22 cellular contexts compared by ENCODE assay signal in the genomic region with DNA sequence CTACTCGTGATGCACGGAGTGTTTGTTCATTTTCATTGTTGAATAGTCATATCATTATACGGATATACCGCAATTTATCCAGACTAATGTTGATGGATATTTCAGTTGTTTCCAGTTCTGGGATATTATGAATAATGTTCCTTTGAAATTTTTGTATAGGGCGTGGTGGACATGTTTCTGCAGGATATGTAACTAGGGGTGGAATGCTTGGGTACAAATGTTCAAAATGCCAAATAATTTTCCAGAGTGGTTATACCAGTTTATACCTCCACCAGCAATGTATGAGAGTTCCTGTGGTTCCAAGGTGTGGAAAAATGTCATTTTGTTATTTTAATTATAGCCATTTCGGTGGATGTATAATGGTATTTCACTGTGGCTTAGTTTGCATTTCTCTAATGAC. TPM values are rescaled to one million over a fixed set of nuclear protein-coding genes. Genes with fewer than 3 reads are reported as not detected.
DNase-seq lines count a peak whose midpoint lies in the region; ATAC-seq lines count a peak whose summit lies in the region.
"Had no signal": no experiment of that assay in that cellular context is flagged by ENCODE, and none has a peak within 500 bp of the region (broad histone marks: within the 10 kb centered on the region; RNA-seq: fewer than 3 reads in every experiment).

No MANE protein-coding gene starts in this region.

- H3K36me3 ChIP-seq in naive thymus-derived CD4-positive, alpha-beta T cell (ENCODE audit: control insufficient read depth in 2 of 3, insufficient read depth in 3 of 3, low read length in 3 of 3): peaks cover 23 to 73% (median 26%) of the 10 kb centered on the region in 3 experiments

- H3K4me3 ChIP-seq in naive thymus-derived CD4-positive, alpha-beta T cell (ENCODE audit: low read length): no peak overlapping the region
- H3K4me3 ChIP-seq in right cardiac atrium (ENCODE audit: low read length): no peak overlapping the region
- H3K4me3 ChIP-seq: SK-N-MC had no signal

- no peaks in the 10 kb centered on the region for H3K27me3 ChIP-seq in naive thymus-derived CD4-positive, alpha-beta T cell (ENCODE audit: control insufficient read depth in 2 of 2, insufficient read depth in 2 of 2, low read length in 2 of 2)
- H3K27me3 ChIP-seq in right cardiac atrium (ENCODE audit: control insufficient read depth, insufficient read depth): no peaks in the 10 kb centered on the region

- POLR2A ChIA-PET in naive thymus-derived CD4-positive, alpha-beta T cell (lab: Charles Lee): no interaction called here

- no peaks in the 10 kb centered on the region for H3K4me1 Mint-ChIP-seq in activated T-cell treated with anti-CD3 and anti-CD28 coated beads, Interleukin-2, amount 50 U/mL, for 72 hours (ENCODE audit: low read depth)
- H3K4me1 Mint-ChIP-seq in naive thymus-derived CD4-positive, alpha-beta T cell: peaks cover 0 to 4% (median 0%) of the 10 kb centered on the region in 7 donors
- H3K4me1 Mint-ChIP-seq: CD8-positive, alpha-beta memory T cell had no signal

- H3K27me3 Mint-ChIP-seq in activated T-cell treated with anti-CD3 and anti-CD28 coated beads, Interleukin-2, amount 50 U/mL, for 72 hours (ENCODE audit: low read depth): no peaks in the 10 kb centered on the region
- no peaks in the 10 kb centered on the region for H3K27me3 Mint-ChIP-seq in naive thymus-derived CD4-positive, alpha-beta T cell
- H3K27me3 Mint-ChIP-seq: CD8-positive, alpha-beta memory T cell had no signal

- H3K4me3 Mint-ChIP-seq in activated T-cell treated with anti-CD3 and anti-CD28 coated beads, Interleukin-2, amount 50 U/mL, for 72 hours: no peak overlapping the region
- H3K4me3 Mint-ChIP-seq in naive thymus-derived CD4-positive, alpha-beta T cell: no peak overlapping the region
- H3K4me3 Mint-ChIP-seq: CD8-positive, alpha-beta memory T cell; HFFc6 had no signal

- CTCF ChIA-PET in naive thymus-derived CD4-positive, alpha-beta T cell (lab: Charles Lee): no interaction called here

- H3K4me1 ChIP-seq in naive thymus-derived CD4-positive, alpha-beta T cell (ENCODE audit: control insufficient read depth in 2 of 2, insufficient read depth in 2 of 2, low read length in 2 of 2): no peaks in the 10 kb centered on the region
- H3K4me1 ChIP-seq in right cardiac atrium (ENCODE audit: control insufficient read depth, insufficient read depth, low read length): no peaks in the 10 kb centered on the region

- intact Hi-C loops in naive thymus-derived CD4-positive, alpha-beta T cell (cut with micrococcal nuclease): no loop called here
- intact Hi-C loops in right cardiac atrium (cut with DNase I): no loop called here

- H3K9me3 ChIP-seq in naive thymus-derived CD4-positive, alpha-beta T cell (ENCODE audit: control insufficient read depth in 2 of 3, low read length in 3 of 3): no peaks in the 10 kb centered on the region
- no peaks in the 10 kb centered on the region for H3K9me3 ChIP-seq in right cardiac atrium (ENCODE audit: control insufficient read depth, low read length)

- no peak for ATAC-seq in activated T-cell treated with anti-CD3 and anti-CD28 coated beads, Interleukin-2, amount 50 U/mL, for 72 hours (replicated peaks in 1 of 2)
- ATAC-seq in naive thymus-derived CD4-positive, alpha-beta T cell: no peak
- ATAC-seq in right cardiac atrium: no peak
- ATAC-seq in GM19455 (IDR thresholded peaks at IDR 0.05; ENCODE audit: unreplicated experiment): no peak
- ATAC-seq: HepG2, Right ventricle myocardium inferior had no signal

- WGBS in right cardiac atrium: 92% methylated on average over 6 of the region's 6 CpGs

- H3K27ac ChIP-seq in epithelial cell of prostate: peak overlapping the region; percentile 68
- H3K27ac ChIP-seq in naive thymus-derived CD4-positive, alpha-beta T cell (ENCODE audit: low read depth, low read length): no peak overlapping the region
- H3K27ac ChIP-seq in right cardiac atrium (ENCODE audit: low read length): no peak overlapping the region

- H3K9me3 Mint-ChIP-seq in activated T-cell treated with anti-CD3 and anti-CD28 coated beads, Interleukin-2, amount 50 U/mL, for 72 hours: no peaks in the 10 kb centered on the region
- H3K9me3 Mint-ChIP-seq in naive thymus-derived CD4-positive, alpha-beta T cell: no peaks in the 10 kb centered on the region
- H3K9me3 Mint-ChIP-seq: CD8-positive, alpha-beta memory T cell; HFFc6 had no signal

- peak overlapping the region; percentile 29 for H3K27ac Mint-ChIP-seq in activated T-cell treated with anti-CD3 and anti-CD28 coated beads, Interleukin-2, amount 50 U/mL, for 72 hours
- peak overlapping the region in 5 of 9 donors; percentile 1 to 24 (median 19) for H3K27ac Mint-ChIP-seq in naive thymus-derived CD4-positive, alpha-beta T cell
- H3K27ac Mint-ChIP-seq: HFFc6 had no signal

- DNase-seq in activated T-cell treated with anti-CD3 and anti-CD28 coated beads, Interleukin-2, amount 50 U/mL, for 72 hours: no peak
- DNase-seq in activated T-cell treated with anti-CD3 and anti-CD28 coated beads, Interleukin-2, amount 50 U/mL, for 1 hour: no peak
- DNase-seq in epithelial cell of prostate (ENCODE audit: low read depth, low spot score) (no peak), right cardiac atrium (no peak), NCI-H1694 (lab: John Stamatoyannopoulos, UW) (no peak), NAMALWA (ENCODE audit: low spot score) (no peak)
- no peak for DNase-seq in naive thymus-derived CD4-positive, alpha-beta T cell
- DNase-seq: 8988T; CD8-positive, alpha-beta memory T cell; DMS 273 treated with DMSO at 0.1 percent for 48 hours; GF-D8; HFFc6; KG1; NCI-H1092; NCI-H146; NCI-H2081 treated with DMSO at 0.1 percent for 48 hours; NCI-H2227 treated with DMSO at 0.1 percent for 48 hours; NCI-H524 had no signal

- peaks cover 4 to 11% of the 10 kb centered on the region in 2 donors for H3K36me3 Mint-ChIP-seq in activated T-cell treated with anti-CD3 and anti-CD28 coated beads, Interleukin-2, amount 50 U/mL, for 72 hours (ENCODE audit: insufficient read depth in 2 of 2)
- peaks cover 4 to 45% (median 26%) of the 10 kb centered on the region in 5 donors for H3K36me3 Mint-ChIP-seq in naive thymus-derived CD4-positive, alpha-beta T cell

RNA-seq across cellular contexts. Expression of gene NUP88, which starts 53.6 kb away (rescaled TPM):
- 100 to 1,000 TPM in 1 of 2 donors, 10 to 100 TPM in 1; 97.4 to 103 TPM for total RNA-seq in activated T-cell treated with anti-CD3 and anti-CD28 coated beads, Interleukin-2, amount 50 U/mL, for 72 hours
- total RNA-seq in naive thymus-derived CD4-positive, alpha-beta T cell: 100 to 1,000 TPM in 4 of 5 experiments, 10 to 100 TPM in 1; 85.7 to 135 (median 111) TPM
- polyA plus RNA-seq in naive thymus-derived CD4-positive, alpha-beta T cell: 100 to 1,000 TPM in 1 of 2 donors, 10 to 100 TPM in 1; 96.0 to 148 TPM
- 10 to 100 TPM; 28.5 to 42.1 (median 33.8) TPM for total RNA-seq in right cardiac atrium
- 38.5 TPM for polyA plus RNA-seq in right cardiac atrium

RNA-seq across cellular contexts. Expression of gene RPAIN, which starts 54.2 kb away (rescaled TPM):
- 10 to 100 TPM; 62.6 to 65.0 TPM for total RNA-seq in activated T-cell treated with anti-CD3 and anti-CD28 coated beads, Interleukin-2, amount 50 U/mL, for 72 hours
- 10 to 100 TPM; 54.2 to 81.1 (median 75.1) TPM for total RNA-seq in naive thymus-derived CD4-positive, alpha-beta T cell
- polyA plus RNA-seq in naive thymus-derived CD4-positive, alpha-beta T cell: 10 to 100 TPM; 30.4 to 35.8 TPM
- 10 to 100 TPM; 28.3 to 31.4 (median 28.7) TPM for total RNA-seq in right cardiac atrium
- polyA plus RNA-seq in right cardiac atrium: 46.7 TPM
